Comparison of ENCODE assay signal across 16 cellular contexts in genomic region chr6:140897349-140897748, GRCh38.
A peak's percentile ranks its signal among the peaks of the same experiment; 100 is the strongest.
DNase-seq lines count a peak whose midpoint lies in the region; ATAC-seq and TF ChIP-seq lines count a peak whose summit lies in the region.
"Had no signal": no experiment of that assay in that cellular context is flagged by ENCODE, and none has a peak within 500 bp of the region (broad histone marks: within the 10 kb centered on the region; RNA-seq: fewer than 3 reads in every experiment).

No MANE protein-coding gene starts in this region.

- no peak overlapping the region for H3K4me2 ChIP-seq in OCI-LY1 (ENCODE audit: low read length)

- no peak overlapping the region for H3K27ac Mint-ChIP-seq in activated CD4-positive, alpha-beta T cell treated with anti-CD3 and anti-CD28 coated beads for 36 hours
- H3K27ac Mint-ChIP-seq: activated T-helper 17 cell treated with anti-CD3 and anti-CD28 coated beads, Interleukin-2, amount 50 U/mL, for 72 hours; H9; stimulated activated naive B cell treated with anti-CD40 and anti-IgM and Interleukin-4, amounts not matched to agents 10 μg/mL and 1 μg/mL and 100 μg/mL, for 72 hours had no signal

- CTCF ChIA-PET in activated CD4-positive, alpha-beta T cell treated with anti-CD3 and anti-CD28 coated beads for 36 hours (lab: Charles Lee), result no interaction called here

- no peaks in the 10 kb centered on the region for H3K79me2 ChIP-seq in OCI-LY1 (ENCODE audit: insufficient read depth, low read length)

- no peak overlapping the region for H3K9ac ChIP-seq in OCI-LY1 (ENCODE audit: low read length)

- WGBS in right cardiac atrium, result 70% methylated on average over 3 of the region's 3 CpGs

- H3K27ac ChIP-seq in OCI-LY1 (ENCODE audit: low read depth, low read length, poor library complexity, severe bottlenecking) (no peak overlapping the region), right cardiac atrium (ENCODE audit: low read length) (no peak overlapping the region)

- H3K4me3 Mint-ChIP-seq in activated CD4-positive, alpha-beta T cell treated with anti-CD3 and anti-CD28 coated beads for 36 hours, result no peak overlapping the region
- H3K4me3 Mint-ChIP-seq: activated T-helper 17 cell treated with anti-CD3 and anti-CD28 coated beads, Interleukin-2, amount 50 U/mL, for 72 hours; H9 had no signal

- H3K4me3 ChIP-seq in OCI-LY1 (ENCODE audit: low read depth, low read length, poor library complexity, severe bottlenecking), result peak overlapping the region; percentile 6
- no peak overlapping the region for H3K4me3 ChIP-seq in right cardiac atrium (ENCODE audit: low read length)

- H3K9me2 ChIP-seq in OCI-LY1 (ENCODE audit: low read depth, low read length), result no peaks in the 10 kb centered on the region

- H3K4me1 Mint-ChIP-seq in activated CD4-positive, alpha-beta T cell treated with anti-CD3 and anti-CD28 coated beads for 36 hours, result no peaks in the 10 kb centered on the region
- H3K4me1 Mint-ChIP-seq: activated T-helper 17 cell treated with anti-CD3 and anti-CD28 coated beads, Interleukin-2, amount 50 U/mL, for 72 hours had no signal

- POLR2A ChIA-PET in activated CD4-positive, alpha-beta T cell treated with anti-CD3 and anti-CD28 coated beads for 36 hours (lab: Charles Lee), result no interaction called here

- H2AFZ ChIP-seq in OCI-LY1 (ENCODE audit: low read length), result no peak overlapping the region

- TF ChIP-seq CTCF in OCI-LY1 (IDR thresholded peaks at IDR 0.05; ENCODE audit: low read length), result no peak

- in situ Hi-C loops in KBM-7 (cut with MboI; ENCODE audit: low pct_unique_long_range_greater_than_20kb, low sequenced_read_pairs), result no loop called here

- peak; percentile 59 for DNase-seq in Daoy (ENCODE audit: low read depth)
- peak; percentile 78 for DNase-seq in KBM-7
- peak in 2 of 3 donors; percentile 8 to 70 for DNase-seq in right cardiac atrium
- DNase-seq in activated CD4-positive, alpha-beta T cell treated with anti-CD3 and anti-CD28 coated beads for 36 hours, result no peak
- no peak for DNase-seq in HPDE6-E6E7 (ENCODE audit: extremely low spot score)
- no peak for DNase-seq in COR-L47 (lab: John Stamatoyannopoulos, UW)
- DNase-seq: amygdala; H9; midbrain; NCI-H187 treated with DMSO at 0.1 percent for 48 hours; NCI-H510A; occipital lobe; stimulated activated naive B cell treated with anti-CD40 and anti-IgM and Interleukin-4, amounts not matched to agents 10 μg/mL and 1 μg/mL and 100 μg/mL, for 72 hours had no signal

- H3K36me3 ChIP-seq in OCI-LY1 (ENCODE audit: insufficient read depth, low read length), result no peaks in the 10 kb centered on the region

- peaks cover 12% of the 10 kb centered on the region; the same call in 1 of the 2 replicates for H3K9me3 ChIP-seq in OCI-LY1 (ENCODE audit: low read length)
- H3K9me3 ChIP-seq in right cardiac atrium (ENCODE audit: control insufficient read depth, low read length), result no peaks in the 10 kb centered on the region

- intact Hi-C loops in right cardiac atrium (cut with DNase I), result no loop called here
- intact Hi-C loops in activated CD4-positive, alpha-beta T cell treated with anti-CD3 and anti-CD28 coated beads for 36 hours (cut with DNase I, micrococcal nuclease), result no loop called here

- H3K27me3 ChIP-seq in OCI-LY1 (ENCODE audit: insufficient read depth, low read length) (no peaks in the 10 kb centered on the region), right cardiac atrium (ENCODE audit: control insufficient read depth, insufficient read depth) (no peaks in the 10 kb centered on the region)

- peaks cover 8% of the 10 kb centered on the region for H3K9me3 Mint-ChIP-seq in activated CD4-positive, alpha-beta T cell treated with anti-CD3 and anti-CD28 coated beads for 36 hours (ENCODE audit: low read depth)

- ATAC-seq in right cardiac atrium (peak in 1 of 2 donors; percentile 64), HG03354 (IDR thresholded peaks at IDR 0.05; ENCODE audit: poor library complexity, severe bottlenecking, unreplicated experiment) (no peak)
- no peak for ATAC-seq in activated CD4-positive, alpha-beta T cell treated with anti-CD3 and anti-CD28 coated beads for 36 hours
- ATAC-seq: activated T-helper 17 cell treated with anti-CD3 and anti-CD28 coated beads, Interleukin-2, amount 50 U/mL, for 72 hours had no signal

- no peaks in the 10 kb centered on the region for H3K27me3 Mint-ChIP-seq in activated CD4-positive, alpha-beta T cell treated with anti-CD3 and anti-CD28 coated beads for 36 hours

- no peaks in the 10 kb centered on the region for H4K20me1 ChIP-seq in OCI-LY1 (ENCODE audit: insufficient read depth, low read length)

- H3F3A ChIP-seq in OCI-LY1 (ENCODE audit: insufficient read depth, low read length), result no peaks in the 10 kb centered on the region

- H3K36me3 Mint-ChIP-seq in activated CD4-positive, alpha-beta T cell treated with anti-CD3 and anti-CD28 coated beads for 36 hours (ENCODE audit: low read depth), result no peaks in the 10 kb centered on the region

- H3K4me1 ChIP-seq in OCI-LY1 (ENCODE audit: insufficient read depth, low read length, severe bottlenecking) (no peaks in the 10 kb centered on the region), right cardiac atrium (ENCODE audit: control insufficient read depth, insufficient read depth, low read length) (no peaks in the 10 kb centered on the region)

Comparison
In these comparisons a context has a peak if more than half of its experiments do, and no peak if none do; other contexts are left out.
1. DNase-seq: peak in Daoy (single experiment), KBM-7 (single experiment) and right cardiac atrium (2 of 3); none in activated CD4-positive, alpha-beta T cell treated with anti-CD3 and anti-CD28 coated beads for 36 hours (single experiment), HPDE6-E6E7 (single experiment) and COR-L47 (single experiment).